ENCODE assay signal across 8 cellular contexts in genomic region chr2:85353876-85354285, GRCh38. TPM values are rescaled to one million over a fixed set of nuclear protein-coding genes. Genes with fewer than 3 reads are reported as not detected.
DNase-seq lines count a peak whose midpoint lies in the region; ATAC-seq and TF ChIP-seq lines count a peak whose summit lies in the region.

No MANE protein-coding gene starts in this region.

- 65% methylated on average over 16 of the region's 16 CpGs for WGBS in HUES64

- no peaks in the 10 kb centered on the region for H3K27me3 Mint-ChIP-seq in activated T-cell treated with anti-CD3 and anti-CD28 coated beads, Interleukin-2, amount 50 U/mL, for 72 hours (ENCODE audit: low read depth)

- no peaks in the 10 kb centered on the region for H3K9me3 Mint-ChIP-seq in activated T-cell treated with anti-CD3 and anti-CD28 coated beads, Interleukin-2, amount 50 U/mL, for 72 hours

- peak; percentile 13 for DNase-seq in stimulated activated CD4-positive, alpha-beta T cell treated with anti-CD3 and anti-CD28 coated beads, Interleukin-1b, Interleukin-23, amount 100 ng/mL, for 48 hours
- DNase-seq in stimulated activated CD4-positive, alpha-beta T cell treated with anti-CD3 and anti-CD28 coated beads, Interleukin-12 subunit alpha, Interleukin-12 subunit beta, amount 100 ng/mL, for 4 hours: no peak
- DNase-seq in activated T-cell treated with anti-CD3 and anti-CD28 coated beads, Interleukin-2, amount 50 U/mL, for 72 hours: peak; percentile 8 to 11
- DNase-seq in germinal center (ENCODE audit: low spot score): peak; percentile 13
- DNase-seq in osteoblast (ENCODE audit: insufficient read length, low spot score, missing footprints): peak; percentile 88
- no peak for DNase-seq in NCI-H446 treated with DMSO at 0.1 percent for 48 hours (lab: John Stamatoyannopoulos, UW)

- peak; percentile 2 to 7 for ATAC-seq in activated T-cell treated with anti-CD3 and anti-CD28 coated beads, Interleukin-2, amount 50 U/mL, for 72 hours (replicated peaks in 1 of 2)
- ATAC-seq in activated CD4-positive, CD25-positive, alpha-beta regulatory T cell treated with anti-CD3 and anti-CD28 coated beads, Interleukin-2, amount 50 U/mL, for 24 hours: no peak

- H3K4me1 ChIP-seq in HUES64 (ENCODE audit: insufficient read depth, low read length) (peaks cover 8% of the 10 kb centered on the region; the same call in 1 of the 2 replicates), osteoblast (ENCODE audit: insufficient read depth, low read length) (peaks cover 13% of the 10 kb centered on the region)

- peak overlapping the region; percentile 97 for H3K27ac Mint-ChIP-seq in activated T-cell treated with anti-CD3 and anti-CD28 coated beads, Interleukin-2, amount 50 U/mL, for 72 hours

- no peak for TF ChIP-seq CTCF in osteoblast (IDR thresholded peaks at IDR 0.05; ENCODE audit: extremely low read depth, low read depth, low read length)

- H3K4me3 ChIP-seq in HUES64 (ENCODE audit: low read length): peak overlapping the region; percentile 92
- peak overlapping the region; percentile 94 for H3K4me3 ChIP-seq in osteoblast (ENCODE audit: insufficient read depth, low read length)

- H2AFZ ChIP-seq in osteoblast (ENCODE audit: low read length): peak overlapping the region; percentile 99

- peak overlapping the region; percentile 71 for H3K9ac ChIP-seq in HUES64 (ENCODE audit: low read depth, low read length)

- peak overlapping the region; percentile 96 for H3K4me2 ChIP-seq in osteoblast (ENCODE audit: insufficient read depth, low read length)

- H3K79me2 ChIP-seq in osteoblast (ENCODE audit: insufficient read depth, low read length): peaks cover 55% of the 10 kb centered on the region

- H3K9me3 ChIP-seq in HUES64 (ENCODE audit: insufficient read depth, low read depth, low read length): no peaks in the 10 kb centered on the region
- no peaks in the 10 kb centered on the region for H3K9me3 ChIP-seq in osteoblast (ENCODE audit: low read depth, low read length)

- no peak overlapping the region for H3K27ac ChIP-seq in HUES64 (ENCODE audit: low read depth, low read length)
- peak overlapping the region; percentile 38 for H3K27ac ChIP-seq in osteoblast (ENCODE audit: low read depth, low read length)

- H3K4me3 Mint-ChIP-seq in activated T-cell treated with anti-CD3 and anti-CD28 coated beads, Interleukin-2, amount 50 U/mL, for 72 hours: peak overlapping the region; percentile 98 to 99

- H3K4me1 Mint-ChIP-seq in activated T-cell treated with anti-CD3 and anti-CD28 coated beads, Interleukin-2, amount 50 U/mL, for 72 hours (ENCODE audit: low read depth): peaks cover 44% of the 10 kb centered on the region

- peaks cover 9 to 17% of the 10 kb centered on the region in 2 donors for H3K36me3 Mint-ChIP-seq in activated T-cell treated with anti-CD3 and anti-CD28 coated beads, Interleukin-2, amount 50 U/mL, for 72 hours (ENCODE audit: insufficient read depth in 2 of 2)

- peaks cover 4% of the 10 kb centered on the region for H4K20me1 ChIP-seq in osteoblast (ENCODE audit: insufficient read depth, low read length)

- H3K27me3 ChIP-seq in HUES64 (ENCODE audit: insufficient read depth, low read length) (no peaks in the 10 kb centered on the region), osteoblast (ENCODE audit: insufficient read depth, low read length) (no peaks in the 10 kb centered on the region)

- H3K36me3 ChIP-seq in HUES64 (ENCODE audit: insufficient read depth, low read length) (peaks cover 37% of the 10 kb centered on the region), osteoblast (ENCODE audit: insufficient read depth, low read length) (peaks cover 48% of the 10 kb centered on the region)

RNA-seq across cellular contexts. Expression of gene RETSAT, which starts 0.4 kb away (rescaled TPM):
- polyA plus RNA-seq in HUES64 (2013, experiment 1 of 2): 6.2 TPM
- 6.7 TPM for polyA plus RNA-seq in HUES64 (2013, experiment 2 of 2)
- 10 to 100 TPM; 26.8 to 31.8 TPM for total RNA-seq in activated T-cell treated with anti-CD3 and anti-CD28 coated beads, Interleukin-2, amount 50 U/mL, for 72 hours
- 41.6 and 62.5 TPM in 2 replicates for total RNA-seq in osteoblast

RNA-seq across cellular contexts. Expression of gene ELMOD3, which starts 0.7 kb away (rescaled TPM):
- polyA plus RNA-seq in HUES64 (2013, experiment 1 of 2): 7.1 TPM
- polyA plus RNA-seq in HUES64 (2013, experiment 2 of 2): 6.6 TPM
- total RNA-seq in activated T-cell treated with anti-CD3 and anti-CD28 coated beads, Interleukin-2, amount 50 U/mL, for 72 hours: 10 to 100 TPM; 19.3 to 23.7 TPM
- 20.9 and 22.1 TPM in 2 replicates for total RNA-seq in osteoblast

RNA-seq across cellular contexts. Expression of gene TGOLN2, which starts 26.1 kb away (rescaled TPM):
- 31.2 TPM for polyA plus RNA-seq in HUES64 (2013, experiment 1 of 2)
- 30.5 TPM for polyA plus RNA-seq in HUES64 (2013, experiment 2 of 2)
- 100 to 1,000 TPM; 102 to 106 TPM for total RNA-seq in activated T-cell treated with anti-CD3 and anti-CD28 coated beads, Interleukin-2, amount 50 U/mL, for 72 hours
- total RNA-seq in osteoblast: 124 and 129 TPM in 2 replicates

RNA-seq across cellular contexts. Expression of gene CAPG, which starts 56.3 kb away (rescaled TPM):
- polyA plus RNA-seq in HUES64 (2013, experiment 1 of 2): 45.8 TPM
- 57.0 TPM for polyA plus RNA-seq in HUES64 (2013, experiment 2 of 2)
- total RNA-seq in activated T-cell treated with anti-CD3 and anti-CD28 coated beads, Interleukin-2, amount 50 U/mL, for 72 hours: 10 to 100 TPM; 58.4 to 83.6 TPM
- 97.2 and 140 TPM in 2 replicates for total RNA-seq in osteoblast

Comparison
In these comparisons a context has a peak if more than half of its experiments do, and no peak if none do; other contexts are left out.
1. DNase-seq: peak in stimulated activated CD4-positive, alpha-beta T cell treated with anti-CD3 and anti-CD28 coated beads, Interleukin-1b, Interleukin-23, amount 100 ng/mL, for 48 hours (single experiment), activated T-cell treated with anti-CD3 and anti-CD28 coated beads, Interleukin-2, amount 50 U/mL, for 72 hours (2 of 2), germinal center (single experiment) and osteoblast (single experiment); none in stimulated activated CD4-positive, alpha-beta T cell treated with anti-CD3 and anti-CD28 coated beads, Interleukin-12 subunit alpha, Interleukin-12 subunit beta, amount 100 ng/mL, for 4 hours (single experiment) and NCI-H446 treated with DMSO at 0.1 percent for 48 hours (single experiment).
2. ATAC-seq: peak in activated T-cell treated with anti-CD3 and anti-CD28 coated beads, Interleukin-2, amount 50 U/mL, for 72 hours (2 of 2); none in activated CD4-positive, CD25-positive, alpha-beta regulatory T cell treated with anti-CD3 and anti-CD28 coated beads, Interleukin-2, amount 50 U/mL, for 24 hours (0 of 2).